2 cellular contexts compared by ENCODE assay signal in genomic region chr21:41074607-41075184, GRCh38.
TF ChIP-seq lines count a peak whose summit lies in the region.

No MANE protein-coding gene starts in this region.

TF ChIP-seq in HepG2, 621 proteins besides CTCF, POLR2A, EP300 and RAD21:
- TF ChIP-seq NR0B2 (CRISPR knock-in tag; IDR thresholded peaks at IDR 0.05), result no peak
- TF ChIP-seq, protein P1, sequence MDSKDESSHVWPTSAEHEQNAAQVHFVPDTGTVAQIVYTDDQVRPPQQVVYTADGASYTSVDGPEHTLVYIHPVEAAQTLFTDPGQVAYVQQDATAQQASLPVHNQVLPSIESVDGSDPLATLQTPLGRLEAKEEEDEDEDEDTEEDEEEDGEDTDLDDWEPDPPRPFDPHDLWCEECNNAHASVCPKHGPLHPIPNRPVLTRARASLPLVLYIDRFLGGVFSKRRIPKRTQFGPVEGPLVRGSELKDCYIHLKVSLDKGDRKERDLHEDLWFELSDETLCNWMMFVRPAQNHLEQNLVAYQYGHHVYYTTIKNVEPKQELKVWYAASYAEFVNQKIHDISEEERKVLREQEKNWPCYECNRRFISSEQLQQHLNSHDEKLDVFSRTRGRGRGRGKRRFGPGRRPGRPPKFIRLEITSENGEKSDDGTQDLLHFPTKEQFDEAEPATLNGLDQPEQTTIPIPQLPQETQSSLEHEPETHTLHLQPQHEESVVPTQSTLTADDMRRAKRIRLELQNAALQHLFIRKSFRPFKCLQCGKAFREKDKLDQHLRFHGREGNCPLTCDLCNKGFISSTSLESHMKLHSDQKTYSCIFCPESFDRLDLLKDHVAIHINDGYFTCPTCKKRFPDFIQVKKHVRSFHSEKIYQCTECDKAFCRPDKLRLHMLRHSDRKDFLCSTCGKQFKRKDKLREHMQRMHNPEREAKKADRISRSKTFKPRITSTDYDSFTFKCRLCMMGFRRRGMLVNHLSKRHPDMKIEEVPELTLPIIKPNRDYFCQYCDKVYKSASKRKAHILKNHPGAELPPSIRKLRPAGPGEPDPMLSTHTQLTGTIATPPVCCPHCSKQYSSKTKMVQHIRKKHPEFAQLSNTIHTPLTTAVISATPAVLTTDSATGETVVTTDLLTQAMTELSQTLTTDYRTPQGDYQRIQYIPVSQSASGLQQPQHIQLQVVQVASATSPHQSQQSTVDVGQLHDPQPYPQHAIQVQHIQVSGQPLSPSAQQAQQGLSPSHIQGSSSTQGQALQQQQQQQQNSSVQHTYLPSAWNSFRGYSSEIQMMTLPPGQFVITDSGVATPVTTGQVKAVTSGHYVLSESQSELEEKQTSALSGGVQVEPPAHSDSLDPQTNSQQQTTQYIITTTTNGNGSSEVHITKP (CRISPR knock-in tag; IDR thresholded peaks at IDR 0.05; ENCODE audit: low read depth), result no peak
- no peak for TF ChIP-seq ZNF253 (CRISPR knock-in tag; IDR thresholded peaks at IDR 0.05; ENCODE audit: borderline replicate concordance)
- TF ChIP-seq MAFF (IDR thresholded peaks at IDR 0.05; ENCODE audit: low read depth, low read length), result peak; percentile 85
- no peak for TF ChIP-seq CREB1 (IDR thresholded peaks at IDR 0.05)
- TF ChIP-seq CREB1 (CRISPR knock-in tag; IDR thresholded peaks at IDR 0.05), result no peak
- TF ChIP-seq ZSCAN9 (CRISPR knock-in tag; IDR thresholded peaks at IDR 0.05; ENCODE audit: borderline replicate concordance), result no peak
- TF ChIP-seq MAFK (conservative IDR thresholded peaks at IDR 0.05 in 1 of 2, IDR thresholded peaks at IDR 0.05 in 1 of 2; ENCODE audit: low read length in 2 of 2), result peak; percentile 80 to 89
- no peak for TF ChIP-seq RBM22 (optimal IDR thresholded peaks at IDR 0.05; ENCODE audit: low read length)
- no peak for TF ChIP-seq HNRNPLL (IDR thresholded peaks at IDR 0.05; ENCODE audit: low read depth, low read length, poor library complexity, severe bottlenecking)
- no peak for TF ChIP-seq SIX4 (CRISPR knock-in tag; IDR thresholded peaks at IDR 0.05)
- no peak for TF ChIP-seq ZNF501 (CRISPR knock-in tag; IDR thresholded peaks at IDR 0.05)
- TF ChIP-seq, protein P2, sequence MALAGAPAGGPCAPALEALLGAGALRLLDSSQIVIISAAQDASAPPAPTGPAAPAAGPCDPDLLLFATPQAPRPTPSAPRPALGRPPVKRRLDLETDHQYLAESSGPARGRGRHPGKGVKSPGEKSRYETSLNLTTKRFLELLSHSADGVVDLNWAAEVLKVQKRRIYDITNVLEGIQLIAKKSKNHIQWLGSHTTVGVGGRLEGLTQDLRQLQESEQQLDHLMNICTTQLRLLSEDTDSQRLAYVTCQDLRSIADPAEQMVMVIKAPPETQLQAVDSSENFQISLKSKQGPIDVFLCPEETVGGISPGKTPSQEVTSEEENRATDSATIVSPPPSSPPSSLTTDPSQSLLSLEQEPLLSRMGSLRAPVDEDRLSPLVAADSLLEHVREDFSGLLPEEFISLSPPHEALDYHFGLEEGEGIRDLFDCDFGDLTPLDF (CRISPR knock-in tag; IDR thresholded peaks at IDR 0.05), result no peak
- TF ChIP-seq ATAD3A (CRISPR knock-in tag; IDR thresholded peaks at IDR 0.05), result no peak
- TF ChIP-seq DNMT1 (CRISPR knock-in tag; IDR thresholded peaks at IDR 0.05), result no peak
- TF ChIP-seq CBFB (CRISPR knock-in tag; IDR thresholded peaks at IDR 0.05), result no peak
TF ChIP-seq in HepG2: peak in this region for 2.

TF ChIP-seq in H1, 55 proteins besides CTCF, POLR2A, EP300 and RAD21:
- TF ChIP-seq MAFK (IDR thresholded peaks at IDR 0.05; ENCODE audit: low read depth, low read length) (0 out of 2 replicates have a peak, but pooled peaks have one; percentile 16), CREB1 (IDR thresholded peaks at IDR 0.05) (no peak)
TF ChIP-seq in H1: peak in this region for 1.
